Comparison of ENCODE assay signal across 2 cellular contexts in genomic region chr3:186930143-186930638, GRCh38.
TF ChIP-seq lines count a peak whose summit lies in the region.

TSS of gene ST6GAL1 (plus strand) at chr3:186930526. CDS start at chr3:187042704, 112,178 bp downstream.

TF ChIP-seq in HEK293, 187 proteins besides CTCF, POLR2A, EP300 and RAD21 (continued from another document and continues in another):
- TF ChIP-seq ZNF645 (tag by site-specific recombination; IDR thresholded peaks at IDR 0.05) (no peak), SP3 (tag by site-specific recombination; IDR thresholded peaks at IDR 0.05) (peak; percentile 16; the same call in 1 of the 2 replicates), ZNF558 (tag by site-specific recombination; IDR thresholded peaks at IDR 0.05) (no peak), FEZF1 (tag by site-specific recombination; IDR thresholded peaks at IDR 0.05) (no peak), ZNF549 (tag by site-specific recombination; IDR thresholded peaks at IDR 0.05) (no peak), ZSCAN16 (tag by site-specific recombination; IDR thresholded peaks at IDR 0.05) (no peak), PATZ1 (tag by site-specific recombination; IDR thresholded peaks at IDR 0.05) (peak; percentile 39; the same call in 1 of the 2 replicates), ZNF530 (tag by site-specific recombination; IDR thresholded peaks at IDR 0.05; ENCODE audit: low read depth) (no peak), ZNF112 (tag by site-specific recombination; IDR thresholded peaks at IDR 0.05) (no peak), GLIS2 (tag by site-specific recombination; IDR thresholded peaks at IDR 0.05) (peak; percentile 83), ZSCAN18 (tag by site-specific recombination; IDR thresholded peaks at IDR 0.05) (no peak), ZNF157 (tag by site-specific recombination; IDR thresholded peaks at IDR 0.05) (no peak), ZNF146 (tag by site-specific recombination; IDR thresholded peaks at IDR 0.05) (no peak), OSR2 (tag by site-specific recombination; IDR thresholded peaks at IDR 0.05) (no peak), BCL6B (tag by site-specific recombination; IDR thresholded peaks at IDR 0.05) (no peak), ZNF555 (tag by site-specific recombination; conservative IDR thresholded peaks at IDR 0.05) (no peak), ZSCAN30 (tag by site-specific recombination; IDR thresholded peaks at IDR 0.05) (0 out of 2 replicates have a peak, but pooled peaks have one; percentile 29), ZNF175 (tag by site-specific recombination; IDR thresholded peaks at IDR 0.05) (no peak), ZNF174 (tag by site-specific recombination; IDR thresholded peaks at IDR 0.05) (no peak), ZNF221 (tag by site-specific recombination; IDR thresholded peaks at IDR 0.05; ENCODE audit: borderline replicate concordance) (no peak), ZNF426 (tag by site-specific recombination; IDR thresholded peaks at IDR 0.05) (no peak), ZNF629 (tag by site-specific recombination; IDR thresholded peaks at IDR 0.05) (no peak), ZNF280D (tag by site-specific recombination; IDR thresholded peaks at IDR 0.05) (0 out of 2 replicates have a peak, but pooled peaks have one; percentile 28), ZNF341 (tag by site-specific recombination; IDR thresholded peaks at IDR 0.05; ENCODE audit: low read depth) (peak; percentile 71), ZNF837 (tag by site-specific recombination; IDR thresholded peaks at IDR 0.05) (no peak)

TF ChIP-seq in HepG2, 621 proteins besides CTCF, POLR2A, EP300 and RAD21 (continued from another document and continues in another):
- TF ChIP-seq ZNF142 (CRISPR knock-in tag; IDR thresholded peaks at IDR 0.05) (no peak), ZNF230 (CRISPR knock-in tag; IDR thresholded peaks at IDR 0.05) (peak; percentile 60), WIZ (CRISPR knock-in tag; IDR thresholded peaks at IDR 0.05) (no peak), MAZ (IDR thresholded peaks at IDR 0.05; ENCODE audit: borderline replicate concordance, low read depth, low read length) (no peak), MAZ (CRISPR knock-in tag; IDR thresholded peaks at IDR 0.05; ENCODE audit: low read depth) (0 out of 2 replicates have a peak, but pooled peaks have one; percentile 17), ZNF547 (CRISPR knock-in tag; IDR thresholded peaks at IDR 0.05) (0 out of 2 replicates have a peak, but pooled peaks have one; percentile 2), MTA3 (CRISPR knock-in tag; IDR thresholded peaks at IDR 0.05) (no peak), EED (CRISPR knock-in tag; IDR thresholded peaks at IDR 0.05) (no peak), CEBPZ (IDR thresholded peaks at IDR 0.05; ENCODE audit: low read length) (no peak), HDAC1 (CRISPR knock-in tag; IDR thresholded peaks at IDR 0.05) (0 out of 2 replicates have a peak, but pooled peaks have one; percentile 2), ZMYM2 (CRISPR knock-in tag; IDR thresholded peaks at IDR 0.05) (0 out of 2 replicates have a peak, but pooled peaks have one; percentile 28), KMT2A (CRISPR knock-in tag; IDR thresholded peaks at IDR 0.05) (peak; percentile 14; the same call in 1 of the 2 replicates), ARID5B (CRISPR knock-in tag; IDR thresholded peaks at IDR 0.05) (no peak), CBX2 (IDR thresholded peaks at IDR 0.05; ENCODE audit: low read depth, low read length) (no peak), CBX2 (CRISPR knock-in tag; IDR thresholded peaks at IDR 0.05; ENCODE audit: low read depth) (no peak), KDM4B (CRISPR knock-in tag; IDR thresholded peaks at IDR 0.05) (peak; percentile 40; the same call in 1 of the 2 replicates), ZNF407 (CRISPR knock-in tag; IDR thresholded peaks at IDR 0.05; ENCODE audit: not compliant biosample characterization) (no peak), ZEB1 (IDR thresholded peaks at IDR 0.05; ENCODE audit: insufficient replicate concordance, low read depth) (no peak), STAG1 (CRISPR knock-in tag; IDR thresholded peaks at IDR 0.05) (peak; percentile 50), HMGA1 (CRISPR knock-in tag; conservative IDR thresholded peaks at IDR 0.05) (no peak), KDM6A (CRISPR knock-in tag; IDR thresholded peaks at IDR 0.05; ENCODE audit: low read depth) (no peak), RCOR2 (CRISPR knock-in tag; IDR thresholded peaks at IDR 0.05) (no peak)
